ENCODE assay signal across 1 cellular context in genomic region chr3:42749025-42749752, GRCh38.
TF ChIP-seq lines count a peak whose summit lies in the region.

No MANE protein-coding gene starts in this region.

TF ChIP-seq in K562, 482 proteins besides CTCF, POLR2A, EP300 and RAD21:
- no peak for TF ChIP-seq GATA2 (CRISPR knock-in tag; IDR thresholded peaks at IDR 0.05)
- 0 out of 2 replicates have a peak, but pooled peaks have one; percentile 27 for TF ChIP-seq ZNF740 (CRISPR knock-in tag; IDR thresholded peaks at IDR 0.05)
- no peak for TF ChIP-seq ZNF740 (tag; IDR thresholded peaks at IDR 0.05)
- TF ChIP-seq ARHGAP35 (IDR thresholded peaks at IDR 0.05; ENCODE audit: partially characterized antibody), result no peak
- TF ChIP-seq ZNF165 (CRISPR knock-in tag; IDR thresholded peaks at IDR 0.05; ENCODE audit: borderline replicate concordance), result no peak
